ENCODE assay signal across 13 cellular contexts in the genomic region with DNA sequence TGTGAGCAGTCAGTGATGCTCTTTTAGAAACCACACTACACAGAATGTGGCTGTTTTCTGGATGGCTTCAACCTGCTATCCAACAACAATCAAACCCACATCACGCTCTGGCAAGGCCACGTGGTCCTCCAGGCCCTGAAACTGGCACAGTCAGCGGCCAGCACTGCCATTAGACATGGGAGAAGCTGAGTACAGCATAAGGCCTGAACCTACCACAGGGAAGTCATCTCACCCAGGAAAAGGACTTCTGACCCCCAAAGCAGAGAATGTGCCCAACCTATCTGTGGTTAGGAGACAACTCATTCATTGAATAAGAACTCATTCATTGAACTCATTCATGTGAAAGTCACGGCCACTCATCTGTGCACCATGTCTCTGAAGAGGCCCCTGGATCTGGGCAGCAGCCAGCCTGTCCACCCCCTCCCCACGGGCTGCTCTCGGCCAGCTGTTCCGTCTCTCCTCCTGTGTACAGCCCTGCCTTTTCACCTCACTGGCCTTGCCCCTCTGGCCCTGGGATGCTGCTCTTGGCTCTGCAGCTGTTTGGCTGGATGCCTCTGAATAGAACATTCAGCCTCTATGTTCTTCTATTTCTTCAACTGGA. TPM values are rescaled to one million over a fixed set of nuclear protein-coding genes. Genes with fewer than 3 reads are reported as not detected.
DNase-seq lines count a peak whose midpoint lies in the region; ATAC-seq, FAIRE-seq and TF ChIP-seq lines count a peak whose summit lies in the region.
"Had no signal": no experiment of that assay in that cellular context is flagged by ENCODE, and none has a peak within 500 bp of the region (broad histone marks: within the 10 kb centered on the region; RNA-seq: fewer than 3 reads in every experiment).

No MANE protein-coding gene starts in this region.

- no peak for FAIRE-seq in HepG2 (lab: Jason Lieb, UNC)
- FAIRE-seq: bronchial epithelial cell, frontal cortex, HTR-8/SVneo had no signal

- H3K79me2 ChIP-seq in HepG2 (ENCODE audit: insufficient read depth, low read length), result no peaks in the 10 kb centered on the region

- TF ChIP-seq POLR2A in HepG2 (IDR thresholded peaks at IDR 0.05; ENCODE audit: insufficient read depth in 1 of 2, low read depth in 2 of 2, low read length in 2 of 2), result no peak
- TF ChIP-seq POLR2A in right lobe of liver (IDR thresholded peaks at IDR 0.05), result no peak
- TF ChIP-seq POLR2A in spleen (IDR thresholded peaks at IDR 0.05), result no peak

- H3K4me2 ChIP-seq in HepG2 (ENCODE audit: low read depth, low read length), result no peak overlapping the region

- H3K4me3 ChIP-seq in HepG2 (replicated peaks in 1 of 3; ENCODE audit: insufficient read depth in 1 of 3, low read depth in 2 of 3, low read length in 3 of 3) (no peak overlapping the region), right lobe of liver (no peak overlapping the region), aorta (ENCODE audit: low read length in 2 of 2) (no peak overlapping the region), spleen (no peak overlapping the region)

- no peak overlapping the region for H2AFZ ChIP-seq in HepG2 (ENCODE audit: low read length)

- H3K4me1 ChIP-seq in HepG2 (ENCODE audit: insufficient read depth, low read length) (no peaks in the 10 kb centered on the region), right lobe of liver (peaks cover 0 to 13% (median 0%) of the 10 kb centered on the region in 4 donors), aorta (ENCODE audit: control insufficient read depth in 1 of 2, insufficient read depth in 2 of 2, low read length in 2 of 2) (peaks cover 5 to 6% of the 10 kb centered on the region in 2 donors), spleen (peaks cover 0 to 5% (median 0%) of the 10 kb centered on the region in 6 donors)

- in situ Hi-C loops in HepG2 (cut with HindIII; ENCODE audit: extremely low pct_ligation_motif_present, low pct_unique_long_range_greater_than_20kb), result no loop called here

- BruUV-seq in HepG2 (replicated peaks; lab: Mats Ljungman, UMichigan), result no TSS peak

- peak; percentile 22; the same call in 1 of the 3 replicates for ATAC-seq in HepG2
- ATAC-seq in right lobe of liver, result no peak
- peak; percentile 27 for ATAC-seq in aorta (ENCODE audit: low FRiP score)
- ATAC-seq in GM21390 (IDR thresholded peaks at IDR 0.05; ENCODE audit: unreplicated experiment), result no peak
- ATAC-seq in left colon, result no peak
- ATAC-seq: SK-N-SH treated with all-trans-retinoic acid at 6 μM for 48 hours had no signal

- 4% methylated on average over 7 of the region's 7 CpGs for whole genome bisulfite sequencing in HepG2 (ENCODE audit: low lambda C conversion rate)
- no CpG with 5 or more reads among the region's 7 CpGs for WGBS in right lobe of liver (ENCODE audit: insufficient coverage, low coverage, low lambda C conversion rate, missing lambda C conversion rate)
- 27 to 32% methylated on average over 7 of the region's 7 CpGs for WGBS in aorta, 2 donors
- WGBS in spleen, 5 donors, result 68 to 86% (median 74%) methylated on average over 7 of the region's 7 CpGs

- H3K36me3 ChIP-seq in HepG2 (replicated peaks in 1 of 2; ENCODE audit: control insufficient read depth in 1 of 2, insufficient read depth in 2 of 2, low read length in 2 of 2), result no peaks in the 10 kb centered on the region
- no peaks in the 10 kb centered on the region for H3K36me3 ChIP-seq in right lobe of liver
- H3K36me3 ChIP-seq in aorta (ENCODE audit: control insufficient read depth in 1 of 2, insufficient read depth in 2 of 2, low read length in 1 of 2), result no peaks in the 10 kb centered on the region
- H3K36me3 ChIP-seq in spleen, result no peaks in the 10 kb centered on the region

- no peak overlapping the region for H3K27ac ChIP-seq in HepG2 (ENCODE audit: extremely low read length, insufficient read depth, low read length)
- H3K27ac ChIP-seq in right lobe of liver, result no peak overlapping the region
- peak overlapping the region in 1 of 2 donors; percentile 26 for H3K27ac ChIP-seq in aorta (ENCODE audit: low read depth in 1 of 2, low read length in 2 of 2)
- no peak overlapping the region for H3K27ac ChIP-seq in spleen

- TF ChIP-seq RAD21 in HepG2 (CRISPR knock-in tag; IDR thresholded peaks at IDR 0.05), result no peak

- TF ChIP-seq EP300 in HepG2 (IDR thresholded peaks at IDR 0.05; ENCODE audit: low read depth in 2 of 2, low read length in 2 of 2) (no peak), HepG2 (CRISPR knock-in tag; IDR thresholded peaks at IDR 0.05; ENCODE audit: borderline replicate concordance) (no peak)

- CTCF ChIA-PET in HepG2 (lab: Yijun Ruan, JAX; ENCODE audit: low intra/inter-chr PET ratio, low total read pairs), result no interaction called here

- POLR2A ChIA-PET in HepG2 (lab: Yijun Ruan, JAX), result no interaction called here

- no peaks in the 10 kb centered on the region for H4K20me1 ChIP-seq in HepG2 (ENCODE audit: insufficient read depth, low read length)

- intact Hi-C loops in HepG2 (cut with micrococcal nuclease; ENCODE audit: unreplicated experiment), result no loop called here
- intact Hi-C loops in right lobe of liver (cut with DNase I), result no loop called here
- intact Hi-C loops in aorta (cut with DNase I), result loop anchor here in 1 of 2 donors (5.0 kb wide), 1 partner anchor 40 kb away; a partner anchor contains a TSS
- intact Hi-C loops in spleen (cut with DNase I; ENCODE audit: low total_unique reads), result no loop called here
- intact Hi-C loops in left colon (cut with DNase I, micrococcal nuclease), result no loop called here

- DNase-seq in HepG2 (ENCODE audit: low spot score), result peak; percentile 5
- DNase-seq in right lobe of liver, result no peak
- DNase-seq in globus pallidus (ENCODE audit: low spot score), result peak; percentile 89
- DNase-seq in nucleus accumbens (lab: John Stamatoyannopoulos, UW), result peak in 45 of 56 donors; percentile 27 to 85 (median 69)
- DNase-seq in aorta, result no peak
- DNase-seq in spleen, result no peak
- DNase-seq in left colon, result no peak
- DNase-seq: NCI-H2227 treated with DMSO at 0.1 percent for 48 hours had no signal

- H3K9me3 ChIP-seq in HepG2 (ENCODE audit: low read length) (no peaks in the 10 kb centered on the region), right lobe of liver (no peaks in the 10 kb centered on the region), aorta (ENCODE audit: control insufficient read depth, low read length) (no peaks in the 10 kb centered on the region), spleen (peaks cover 0 to 7% (median 0%) of the 10 kb centered on the region in 8 donors)

- TF ChIP-seq CTCF in HepG2 (CRISPR knock-in tag; IDR thresholded peaks at IDR 0.05) (no peak), right lobe of liver (IDR thresholded peaks at IDR 0.05) (no peak), spleen (IDR thresholded peaks at IDR 0.05 in 8 of 11, conservative IDR thresholded peaks at IDR 0.05 in 3 of 11) (no peak)

- H3K27me3 ChIP-seq in HepG2 (ENCODE audit: control insufficient read depth in 1 of 2, insufficient read depth in 2 of 2, low read length in 2 of 2) (peaks cover 0 to 12% of the 10 kb centered on the region in 2 experiments; a peak in 2 of 5 replicates), right lobe of liver (no peaks in the 10 kb centered on the region), aorta (ENCODE audit: control insufficient read depth in 1 of 2, insufficient read depth in 2 of 2, low read length in 1 of 2) (no peaks in the 10 kb centered on the region), spleen (replicated peaks in 1 of 7) (peaks cover 0 to 3% (median 0%) of the 10 kb centered on the region in 7 donors)

- H3K9ac ChIP-seq in HepG2 (ENCODE audit: insufficient read depth, low read depth, low read length), result no peak overlapping the region

TF ChIP-seq in HepG2, 621 proteins besides CTCF, POLR2A, EP300 and RAD21 (continues in another document):
- TF ChIP-seq NCOA1 (CRISPR knock-in tag; IDR thresholded peaks at IDR 0.05) (no peak), ZNF230 (CRISPR knock-in tag; IDR thresholded peaks at IDR 0.05) (no peak), SMARCE1 (IDR thresholded peaks at IDR 0.05; ENCODE audit: borderline replicate concordance) (no peak), RFXANK (CRISPR knock-in tag; IDR thresholded peaks at IDR 0.05) (no peak), GABPA (IDR thresholded peaks at IDR 0.05; ENCODE audit: low read depth, low read length) (no peak), GABPA (CRISPR knock-in tag; IDR thresholded peaks at IDR 0.05; ENCODE audit: low read depth) (no peak), ARID2 (CRISPR knock-in tag; IDR thresholded peaks at IDR 0.05; ENCODE audit: borderline replicate concordance) (no peak), SP140L (CRISPR knock-in tag; IDR thresholded peaks at IDR 0.05; ENCODE audit: borderline replicate concordance) (no peak), CREM (IDR thresholded peaks at IDR 0.05) (no peak), CREM (CRISPR knock-in tag; IDR thresholded peaks at IDR 0.05) (no peak)

RNA-seq across cellular contexts. Expression of a gene that starts 41.1 kb away (rescaled TPM):
- total RNA-seq in HepG2 (2016; rRNA removed; fragmentation: Illumina TruSeq; extraction: Trizol) (13.4 and 16.0 TPM in 2 replicates), right lobe of liver (10 to 100 TPM in 3 of 6 experiments, 1 to 10 TPM in 3; 4.2 to 33.7 (median 17.2) TPM), aorta (100 to 1,000 TPM; 117 to 172 TPM), spleen (10 to 100 TPM; 13.3 to 32.7 (median 21.3) TPM), left colon (10 to 100 TPM; 14.4 to 16.6 TPM)
- 1.5 and 2.5 TPM in 2 replicates for total RNA-seq in HepG2 (2016; cell fraction: cytosol; rRNA removed; fragmentation: Illumina TruSeq; extraction: Trizol; ENCODE audit: low read depth)
- total RNA-seq in HepG2 (2016; cell fraction: insoluble cytoplasmic fraction; rRNA removed; fragmentation: Illumina TruSeq; extraction: Trizol), result 13.4 and 14.5 TPM in 2 replicates
- 8.6 and 8.8 TPM in 2 replicates for total RNA-seq in HepG2 (2016; cell fraction: membrane; rRNA removed; fragmentation: Illumina TruSeq; extraction: Trizol)
- 8.3 and 9.9 TPM in 2 replicates for total RNA-seq in HepG2 (2016; cell fraction: nucleus; rRNA removed; fragmentation: Illumina TruSeq; extraction: Trizol)
- polyA plus RNA-seq in HepG2 (2011; rRNA removed) (12.7 and 13.7 TPM in 2 replicates), aorta (100 to 1,000 TPM in 1 of 2 donors, 10 to 100 TPM in 1; 61.2 to 110 TPM), spleen (10 to 100 TPM in 1 of 3 donors, 1 to 10 TPM in 2; 5.0 to 11.4 (median 8.0) TPM)
- polyA plus RNA-seq in HepG2 (2011; cell fraction: cytosol; rRNA removed), result 11.3 and 13.6 TPM in 2 replicates
- polyA plus RNA-seq in HepG2 (2011; cell fraction: nucleus; rRNA removed), result 16.2 and 18.1 TPM in 2 replicates
- polyA plus RNA-seq in HepG2 (2012), result 8.9 and 9.1 TPM in 2 replicates
- polyA plus RNA-seq in HepG2 (2016; cell fraction: cytosol; fragmentation: Illumina TruSeq; extraction: Trizol; ENCODE audit: low read depth), result 1.5 and 1.6 TPM in 2 replicates
- 19.1 and 21.4 TPM in 2 replicates for polyA plus RNA-seq in HepG2 (2016; cell fraction: insoluble cytoplasmic fraction; fragmentation: Illumina TruSeq; extraction: Trizol; ENCODE audit: low read depth)
- polyA plus RNA-seq in HepG2 (2016; cell fraction: membrane; fragmentation: Illumina TruSeq; extraction: Trizol; ENCODE audit: low read depth), result 6.0 and 6.2 TPM in 2 replicates
- polyA plus RNA-seq in HepG2 (2016; cell fraction: nucleus; fragmentation: Illumina TruSeq; extraction: Trizol; ENCODE audit: insufficient read depth, low read depth), result 16.8 and 17.0 TPM in 2 replicates
- 15.9 and 27.8 TPM in 2 replicates for polyA minus RNA-seq in HepG2 (2011; rRNA and poly(A)+ RNA removed; ENCODE audit: low replicate concordance)
- polyA minus RNA-seq in HepG2 (2011; cell fraction: cytosol; rRNA and poly(A)+ RNA removed), result 14.3 and 14.7 TPM in 2 replicates
- polyA minus RNA-seq in HepG2 (2011; cell fraction: nucleus; rRNA and poly(A)+ RNA removed), result 12.6 and 12.7 TPM in 2 replicates

Comparison
In these comparisons a context has a peak if more than half of its experiments do, and no peak if none do; other contexts are left out.
1. ATAC-seq: peak in HepG2 (single experiment) and aorta (single experiment); none in right lobe of liver (0 of 4), GM21390 (single experiment) and left colon (single experiment).
2. DNase-seq: peak in HepG2 (single experiment), globus pallidus (single experiment) and nucleus accumbens (45 of 56); none in right lobe of liver (0 of 3), aorta (0 of 2), spleen (single experiment) and left colon (0 of 2).